ENCODE assay signal across 23 cellular contexts in the genomic region with DNA sequence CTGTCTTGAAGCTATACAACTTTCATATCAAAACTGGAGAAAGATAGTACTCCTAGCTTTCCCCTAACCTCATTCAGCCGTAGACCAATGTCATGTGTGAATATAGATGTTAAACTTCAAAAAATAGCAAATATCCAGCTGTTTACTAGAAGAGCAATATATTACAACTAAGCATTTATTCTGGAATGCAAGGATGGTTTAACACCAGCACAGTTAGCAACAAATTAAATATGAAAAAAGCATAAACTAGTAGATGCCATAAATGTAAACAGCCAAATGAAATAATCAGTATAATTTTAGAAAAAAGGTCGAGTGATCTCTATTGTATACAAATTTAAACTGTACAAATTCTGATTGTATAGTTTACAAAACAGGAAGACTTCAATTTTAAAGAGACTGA. TPM values are rescaled to one million over a fixed set of nuclear protein-coding genes. Genes with fewer than 3 reads are reported as not detected.
"Had no signal": no experiment of that assay in that cellular context is flagged by ENCODE, and none has a peak within 500 bp of the region (broad histone marks: within the 10 kb centered on the region; RNA-seq: fewer than 3 reads in every experiment).

No MANE protein-coding gene starts in this region.

- ATAC-seq: foreskin keratinocyte; gastroesophageal sphincter; heart left ventricle; left cardiac atrium; left lung; left ventricle myocardium superior; lower lobe of right lung; mucosa of descending colon; naive thymus-derived CD8-positive, alpha-beta T cell had no signal

- H3K4me1 ChIP-seq: esophagus muscularis mucosa, foreskin keratinocyte, gastroesophageal sphincter, heart left ventricle, left lung, lower lobe of right lung had no signal

- H3K4me2 ChIP-seq: hepatocyte had no signal

- DNase-seq: dermis blood vessel endothelial cell; dorsolateral prefrontal cortex; effector CD4-positive, alpha-beta T cell; effector memory CD4-positive, alpha-beta T cell; foreskin keratinocyte; heart left ventricle; hypothalamus; immature natural killer cell; left cardiac atrium; left lung; left ventricle myocardium superior; lower lobe of right lung; mesenchymal stem cell; mucosa of descending colon; naive B cell; naive thymus-derived CD8-positive, alpha-beta T cell had no signal

- H3K4me3 ChIP-seq: coronary artery, dorsolateral prefrontal cortex, esophagus muscularis mucosa, gastroesophageal sphincter, heart left ventricle, hepatocyte, left lung, lower lobe of right lung, mucosa of descending colon had no signal

- H2AFZ ChIP-seq: hepatocyte had no signal

- H3K79me2 ChIP-seq: hepatocyte had no signal

- H3K27me3 ChIP-seq: esophagus muscularis mucosa, gastroesophageal sphincter, heart left ventricle, hepatocyte, left lung had no signal

- FAIRE-seq: endothelial cell of umbilical vein, frontal cortex, keratinocyte had no signal

- H3K27ac ChIP-seq: coronary artery, dorsolateral prefrontal cortex, esophagus muscularis mucosa, foreskin keratinocyte, gastroesophageal sphincter, heart left ventricle, hepatocyte, left lung, lower lobe of right lung had no signal

RNA-seq across cellular contexts. Expression of a gene that starts 59.7 kb away (rescaled TPM):
- total RNA-seq: endothelial cell of umbilical vein, hepatocyte had no signal
